In the genomic region with DNA sequence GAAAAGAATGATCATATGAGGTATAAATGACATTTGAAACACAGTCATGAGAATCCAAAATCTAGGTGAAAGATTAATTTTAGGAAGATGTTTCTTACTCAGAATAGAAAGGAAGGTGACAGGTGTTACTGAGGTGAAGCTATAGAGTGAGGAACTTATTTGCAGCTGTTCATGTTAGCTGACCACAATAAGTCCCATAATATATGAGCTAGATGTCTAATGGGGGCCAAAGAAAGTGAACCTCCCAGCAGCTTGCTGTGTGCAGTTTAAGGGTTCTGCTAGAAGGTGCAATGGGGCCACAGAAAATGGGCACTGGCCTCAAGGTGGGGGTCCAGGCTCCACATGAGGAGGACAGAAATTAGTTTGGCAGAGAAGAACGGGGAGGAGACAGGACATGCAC, we compare ENCODE assay signal across 22 cellular contexts.
DNase-seq lines count a peak whose midpoint lies in the region; ATAC-seq, FAIRE-seq and TF ChIP-seq lines count a peak whose summit lies in the region.
"Had no signal": no experiment of that assay in that cellular context is flagged by ENCODE, and none has a peak within 500 bp of the region (broad histone marks: within the 10 kb centered on the region; RNA-seq: fewer than 3 reads in every experiment).

No MANE protein-coding gene starts in this region.

- H3K27me3 ChIP-seq in left ventricle myocardium inferior (ENCODE audit: low read depth), result no peaks in the 10 kb centered on the region
- no peaks in the 10 kb centered on the region for H3K27me3 ChIP-seq in GM12878 (replicated peaks in 1 of 2; ENCODE audit: control insufficient read depth in 2 of 2, insufficient read depth in 2 of 2, low read length in 1 of 2)
- H3K27me3 ChIP-seq: BLaER1 had no signal

- no peak for TF ChIP-seq EP300 in GM12878 (IDR thresholded peaks at IDR 0.05; ENCODE audit: borderline replicate concordance in 1 of 2, control insufficient read depth in 1 of 2, low read depth in 2 of 2, low read length in 2 of 2)

- no peaks in the 10 kb centered on the region for H3K36me3 ChIP-seq in left ventricle myocardium inferior
- no peaks in the 10 kb centered on the region for H3K36me3 ChIP-seq in GM12878 (ENCODE audit: control insufficient read depth in 2 of 2, insufficient read depth in 2 of 2, low read length in 1 of 2)
- H3K36me3 ChIP-seq: BLaER1, HAP-1 had no signal

- H3K9me3 ChIP-seq in left ventricle myocardium inferior (replicated peaks), result peaks cover 23% of the 10 kb centered on the region
- H3K9me3 ChIP-seq in GM12878 (replicated peaks; ENCODE audit: control insufficient read depth, insufficient read depth, low read length), result no peaks in the 10 kb centered on the region
- H3K9me3 ChIP-seq: BLaER1, Caco-2, HAP-1 had no signal

- no TSS peak for BruUV-seq in GM12878 (replicated peaks; lab: Mats Ljungman, UMichigan)

- no peak overlapping the region for H3K27ac Mint-ChIP-seq in stimulated activated effector memory CD8-positive, alpha-beta T cell treated with anti-CD3 and anti-CD28 coated beads, Interleukin-12 subunit alpha, Interleukin-12 subunit beta, amount 100 ng/mL, for 72 hours
- H3K27ac Mint-ChIP-seq: B cell; CD4-positive, CD25-positive, alpha-beta regulatory T cell; CD8-positive, alpha-beta T cell; HFFc6 had no signal

- intact Hi-C loops in Right ventricle myocardium inferior (cut with DNase I), result no loop called here
- intact Hi-C loops in left ventricle myocardium inferior (cut with micrococcal nuclease), result no loop called here
- intact Hi-C loops in GM12878 (cut with micrococcal nuclease; ENCODE audit: unreplicated experiment), result no loop called here

- SMC1A ChIA-PET in GM12878 (lab: Charles Lee; ENCODE audit: uncharacterized antibody, unreplicated experiment), result no interaction called here

- TF ChIP-seq POLR2A in GM12878 (IDR thresholded peaks at IDR 0.05; ENCODE audit: low read depth, low read length), result no peak

- RAD21 ChIA-PET in GM12878 (lab: Charles Lee; ENCODE audit: unreplicated experiment), result no interaction called here

- H3K79me2 ChIP-seq in GM12878 (ENCODE audit: control insufficient read depth, insufficient read depth, low read length), result no peaks in the 10 kb centered on the region

- peaks cover 31% of the 10 kb centered on the region for H3K9me3 Mint-ChIP-seq in stimulated activated effector memory CD8-positive, alpha-beta T cell treated with anti-CD3 and anti-CD28 coated beads, Interleukin-12 subunit alpha, Interleukin-12 subunit beta, amount 100 ng/mL, for 72 hours

- H3K4me1 Mint-ChIP-seq in stimulated activated effector memory CD8-positive, alpha-beta T cell treated with anti-CD3 and anti-CD28 coated beads, Interleukin-12 subunit alpha, Interleukin-12 subunit beta, amount 100 ng/mL, for 72 hours, result no peaks in the 10 kb centered on the region
- H3K4me1 Mint-ChIP-seq: B cell; CD4-positive, CD25-positive, alpha-beta regulatory T cell had no signal

- DNase-seq in Right ventricle myocardium inferior (ENCODE audit: missing footprints), result peak; percentile 18
- DNase-seq in left ventricle myocardium inferior, result no peak
- no peak for DNase-seq in GM12878 (ENCODE audit: low read depth, low spot score)
- no peak for DNase-seq in stimulated activated effector memory CD8-positive, alpha-beta T cell treated with anti-CD3 and anti-CD28 coated beads, Interleukin-12 subunit alpha, Interleukin-12 subunit beta, amount 100 ng/mL, for 72 hours (ENCODE audit: low spot score in 2 of 2)
- no peak for DNase-seq in RCC 7860 (ENCODE audit: low spot score)
- DNase-seq: Caco-2; CD4-positive, CD25-positive, alpha-beta regulatory T cell; CD8-positive, alpha-beta T cell; DMS153; DND-41; GOT3; HFFc6 had no signal

- in situ Hi-C loops in GM12878 (cut with MboI), result no loop called here

- H3K4me3 Mint-ChIP-seq in stimulated activated effector memory CD8-positive, alpha-beta T cell treated with anti-CD3 and anti-CD28 coated beads, Interleukin-12 subunit alpha, Interleukin-12 subunit beta, amount 100 ng/mL, for 72 hours, result no peak overlapping the region
- H3K4me3 Mint-ChIP-seq: B cell; CD4-positive, CD25-positive, alpha-beta regulatory T cell; CD8-positive, alpha-beta T cell; HFFc6 had no signal

- H3K27ac ChIP-seq in left ventricle myocardium inferior (replicated peaks) (no peak overlapping the region), GM12878 (ENCODE audit: control insufficient read depth, insufficient read depth) (no peak overlapping the region)
- H3K27ac ChIP-seq: 22Rv1, BLaER1, C4-2B had no signal

- 0% methylated on average over 1 of the region's 1 CpG for WGBS in GM12878 (ENCODE audit: insufficient coverage, insufficient replicate concordance, low lambda C conversion rate, missing lambda C conversion rate)

- no peak overlapping the region for H3K4me3 ChIP-seq in left ventricle myocardium inferior
- no peak overlapping the region for H3K4me3 ChIP-seq in GM12878
- H3K4me3 ChIP-seq: BLaER1, HAP-1 had no signal

- H3K4me1 ChIP-seq in left ventricle myocardium inferior (no peaks in the 10 kb centered on the region), GM12878 (ENCODE audit: control insufficient read depth, insufficient read depth, low read length) (no peaks in the 10 kb centered on the region)
- H3K4me1 ChIP-seq: BLaER1, Caco-2, HAP-1 had no signal

- CTCF ChIA-PET in GM12878 (lab: Yijun Ruan, JAX), result no interaction called here

- no peak overlapping the region for H3K9ac ChIP-seq in GM12878 (ENCODE audit: control insufficient read depth, insufficient read depth, low read length)
- H3K9ac ChIP-seq: BLaER1 had no signal

- no peak overlapping the region for H2AFZ ChIP-seq in GM12878 (ENCODE audit: control insufficient read depth, low read depth, low read length)

- H4K20me1 ChIP-seq in GM12878 (ENCODE audit: control insufficient read depth, insufficient read depth), result no peaks in the 10 kb centered on the region
- H4K20me1 ChIP-seq: BLaER1 had no signal

- FAIRE-seq in GM12878 (lab: Jason Lieb, UNC), result no peak
- FAIRE-seq in RCC 7860 (lab: Jason Lieb, UNC), result no peak
- FAIRE-seq: A204.1, G401.6, H54 had no signal

- POLR2A ChIA-PET in GM12878 (lab: Charles Lee), result no interaction called here

- H3K4me2 ChIP-seq in GM12878 (ENCODE audit: control insufficient read depth, insufficient read depth), result no peak overlapping the region
- H3K4me2 ChIP-seq: BLaER1 had no signal

- no peak for TF ChIP-seq RAD21 in GM12878 (IDR thresholded peaks at IDR 0.05; ENCODE audit: insufficient read depth, low read depth, low read length)

- ATAC-seq in Right ventricle myocardium inferior (no peak), GM12878 (peak; percentile 27; the same call in 1 of the 3 replicates), GM19035 (IDR thresholded peaks at IDR 0.05; ENCODE audit: unreplicated experiment) (no peak), GM18511 (IDR thresholded peaks at IDR 0.05; ENCODE audit: unreplicated experiment) (no peak)
- ATAC-seq in stimulated activated effector memory CD8-positive, alpha-beta T cell treated with anti-CD3 and anti-CD28 coated beads, Interleukin-12 subunit alpha, Interleukin-12 subunit beta, amount 100 ng/mL, for 72 hours, result peak; percentile 24
- ATAC-seq: CD8-positive, alpha-beta T cell had no signal

- no peaks in the 10 kb centered on the region for H3K36me3 Mint-ChIP-seq in stimulated activated effector memory CD8-positive, alpha-beta T cell treated with anti-CD3 and anti-CD28 coated beads, Interleukin-12 subunit alpha, Interleukin-12 subunit beta, amount 100 ng/mL, for 72 hours
- H3K36me3 Mint-ChIP-seq: CD4-positive, CD25-positive, alpha-beta regulatory T cell; CD8-positive, alpha-beta T cell had no signal

- TF ChIP-seq CTCF in left ventricle myocardium inferior (IDR thresholded peaks at IDR 0.05; ENCODE audit: borderline replicate concordance), result no peak
- no peak for TF ChIP-seq CTCF in GM12878 (IDR thresholded peaks at IDR 0.05 in 2 of 3, conservative IDR thresholded peaks at IDR 0.05 in 1 of 3; ENCODE audit: control insufficient read depth in 2 of 3, extremely low read depth in 1 of 3, insufficient read depth in 1 of 3, low read depth in 3 of 3, low read length in 3 of 3)

TF ChIP-seq in GM12878, 131 proteins besides CTCF, POLR2A, EP300 and RAD21:
- TF ChIP-seq TCF12 (IDR thresholded peaks at IDR 0.05; ENCODE audit: low read depth, low read length) (no peak), ZNF384 (IDR thresholded peaks at IDR 0.05; ENCODE audit: borderline replicate concordance, low read depth, low read length) (no peak), NBN (IDR thresholded peaks at IDR 0.05) (no peak), HCFC1 (IDR thresholded peaks at IDR 0.05; ENCODE audit: low read length) (no peak), ZBED1 (IDR thresholded peaks at IDR 0.05; ENCODE audit: borderline replicate concordance) (no peak), SREBF2 (IDR thresholded peaks at IDR 0.05; ENCODE audit: low read length) (no peak), RFX5 (IDR thresholded peaks at IDR 0.05; ENCODE audit: low read depth, low read length) (no peak), POU2F2 (IDR thresholded peaks at IDR 0.05; ENCODE audit: borderline replicate concordance, low read depth, low read length) (no peak), IKZF1 (conservative IDR thresholded peaks at IDR 0.05) (no peak)
TF ChIP-seq in GM12878: peak in this region for 0.

Comparison
In these comparisons a context has a peak if more than half of its experiments do, and no peak if none do; other contexts are left out.
1. ATAC-seq: peak in GM12878 (single experiment) and stimulated activated effector memory CD8-positive, alpha-beta T cell treated with anti-CD3 and anti-CD28 coated beads, Interleukin-12 subunit alpha, Interleukin-12 subunit beta, amount 100 ng/mL, for 72 hours (single experiment); none in Right ventricle myocardium inferior (single experiment), GM19035 (single experiment) and GM18511 (single experiment).